17 cellular contexts compared by ENCODE assay signal in genomic region chr4:119471259-119471658, GRCh38.
DNase-seq lines count a peak whose midpoint lies in the region; ATAC-seq, FAIRE-seq and TF ChIP-seq lines count a peak whose summit lies in the region.
"Had no signal": no experiment of that assay in that cellular context is flagged by ENCODE, and none has a peak within 500 bp of the region (broad histone marks: within the 10 kb centered on the region; RNA-seq: fewer than 3 reads in every experiment).

No MANE protein-coding gene starts in this region.

- POLR2A ChIA-PET in CD4-positive, alpha-beta T cell (lab: Charles Lee) = no interaction called here

- peak; percentile 46 for ATAC-seq in GM19463 (IDR thresholded peaks at IDR 0.05; ENCODE audit: unreplicated experiment)
- ATAC-seq in HG02798 (IDR thresholded peaks at IDR 0.05; ENCODE audit: poor library complexity, unreplicated experiment) = peak; percentile 55
- ATAC-seq in HG03469 (IDR thresholded peaks at IDR 0.05; ENCODE audit: unreplicated experiment) = peak; percentile 29
- no peak for ATAC-seq in effector memory CD8-positive, alpha-beta T cell (replicated peaks)
- no peak for ATAC-seq in CD4-positive, alpha-beta T cell (ENCODE audit: poor library complexity)
- no peak for ATAC-seq in HG03139 (IDR thresholded peaks at IDR 0.05; ENCODE audit: unreplicated experiment)

- peaks cover 18% of the 10 kb centered on the region for H3K36me3 Mint-ChIP-seq in effector memory CD8-positive, alpha-beta T cell (ENCODE audit: insufficient read depth)
- H3K36me3 Mint-ChIP-seq in CD4-positive, alpha-beta T cell (ENCODE audit: low read depth) = peaks cover 85% of the 10 kb centered on the region

- no peaks in the 10 kb centered on the region for H3K4me1 Mint-ChIP-seq in effector memory CD8-positive, alpha-beta T cell (ENCODE audit: low read depth in 2 of 2)
- H3K4me1 Mint-ChIP-seq in CD4-positive, alpha-beta T cell (ENCODE audit: low read depth) = no peaks in the 10 kb centered on the region
- H3K4me1 Mint-ChIP-seq: activated naive CD4-positive, alpha-beta T cell treated with anti-CD3 and anti-CD28 coated beads, Interleukin-2, amount 10 ng/mL, durations not matched to agents 7 days and 5 days; brain; naive B cell had no signal

- H3K27ac Mint-ChIP-seq in effector memory CD8-positive, alpha-beta T cell = no peak overlapping the region
- H3K27ac Mint-ChIP-seq in CD4-positive, alpha-beta T cell = no peak overlapping the region
- H3K27ac Mint-ChIP-seq: activated naive CD4-positive, alpha-beta T cell treated with anti-CD3 and anti-CD28 coated beads, Interleukin-2, amount 10 ng/mL, durations not matched to agents 7 days and 5 days; brain had no signal

- no peaks in the 10 kb centered on the region for H3K27me3 Mint-ChIP-seq in effector memory CD8-positive, alpha-beta T cell
- no peaks in the 10 kb centered on the region for H3K27me3 Mint-ChIP-seq in CD4-positive, alpha-beta T cell
- H3K27me3 Mint-ChIP-seq: activated naive CD4-positive, alpha-beta T cell treated with anti-CD3 and anti-CD28 coated beads, Interleukin-2, amount 10 ng/mL, durations not matched to agents 7 days and 5 days; brain; naive B cell had no signal

- no peaks in the 10 kb centered on the region for H3K9me3 Mint-ChIP-seq in effector memory CD8-positive, alpha-beta T cell
- H3K9me3 Mint-ChIP-seq in CD4-positive, alpha-beta T cell = no peaks in the 10 kb centered on the region
- H3K9me3 Mint-ChIP-seq: activated naive CD4-positive, alpha-beta T cell treated with anti-CD3 and anti-CD28 coated beads, Interleukin-2, amount 10 ng/mL, durations not matched to agents 7 days and 5 days; brain; naive B cell had no signal

- peak; percentile 9 for FAIRE-seq in GM18507 (lab: Jason Lieb, UNC)

- H3K27me3 ChIP-seq in CD4-positive, alpha-beta T cell (ENCODE audit: control insufficient read depth, insufficient read depth, low read length) = no peaks in the 10 kb centered on the region

- no peak for TF ChIP-seq CTCF in CD4-positive, alpha-beta T cell (IDR thresholded peaks at IDR 0.05)

- CTCF ChIA-PET in CD4-positive, alpha-beta T cell (lab: Charles Lee) = no interaction called here

- no peaks in the 10 kb centered on the region for H3K9me3 ChIP-seq in CD4-positive, alpha-beta T cell (ENCODE audit: control insufficient read depth, low read length)
- H3K9me3 ChIP-seq: left ventricle myocardium inferior had no signal

- intact Hi-C loops in CD4-positive, alpha-beta T cell (cut with DNase I, micrococcal nuclease) = no loop called here

- H3K27ac ChIP-seq in CD4-positive, alpha-beta T cell (ENCODE audit: low read depth, low read length) = no peak overlapping the region
- H3K27ac ChIP-seq: left ventricle myocardium inferior had no signal

- DNase-seq in GM18507 (ENCODE audit: extremely low spot score, insufficient read length, low read depth) = no peak
- DNase-seq in NOMO-1 treated with DMSO at 0.1 percent for 48 hours (lab: John Stamatoyannopoulos, UW; ENCODE audit: unreplicated experiment) = no peak
- no peak for DNase-seq in effector memory CD8-positive, alpha-beta T cell
- DNase-seq in CD4-positive, alpha-beta T cell = no peak
- DNase-seq: activated naive CD4-positive, alpha-beta T cell treated with anti-CD3 and anti-CD28 coated beads, Interleukin-2, amount 10 ng/mL, durations not matched to agents 7 days and 5 days; GDM1; left ventricle myocardium inferior; naive B cell; NCI-H1436 treated with DMSO at 0.1 percent for 48 hours; NCI-H69; SHP77 treated with DMSO at 0.1 percent for 48 hours; trophoblast cell had no signal

- no peak overlapping the region for H3K4me3 Mint-ChIP-seq in effector memory CD8-positive, alpha-beta T cell
- no peak overlapping the region for H3K4me3 Mint-ChIP-seq in CD4-positive, alpha-beta T cell
- H3K4me3 Mint-ChIP-seq: activated naive CD4-positive, alpha-beta T cell treated with anti-CD3 and anti-CD28 coated beads, Interleukin-2, amount 10 ng/mL, durations not matched to agents 7 days and 5 days; brain; naive B cell had no signal

Comparison
In these comparisons a context has a peak if more than half of its experiments do, and no peak if none do; other contexts are left out.
1. ATAC-seq: peak in GM19463 (single experiment), HG02798 (single experiment) and HG03469 (single experiment); none in effector memory CD8-positive, alpha-beta T cell (single experiment), CD4-positive, alpha-beta T cell (single experiment) and HG03139 (single experiment).